Comparison of ENCODE assay signal across 13 cellular contexts in genomic region chr10:71971769-71972555, GRCh38. TPM values are rescaled to one million over a fixed set of nuclear protein-coding genes. Genes with fewer than 3 reads are reported as not detected.
DNase-seq lines count a peak whose midpoint lies in the region; ATAC-seq and TF ChIP-seq lines count a peak whose summit lies in the region.
"Had no signal": no experiment of that assay in that cellular context is flagged by ENCODE, and none has a peak within 500 bp of the region (broad histone marks: within the 10 kb centered on the region; RNA-seq: fewer than 3 reads in every experiment).

No MANE protein-coding gene starts in this region.

- peaks cover 0 to 6% (median 0%) of the 10 kb centered on the region in 4 donors for H3K36me3 ChIP-seq in sigmoid colon

- H3K4me3 ChIP-seq in GM12865 (ENCODE audit: low read depth, low read length) (no peak overlapping the region), sigmoid colon (no peak overlapping the region)
- H3K4me3 ChIP-seq: SJSA1 had no signal

- DNase-seq in GM12865 (ENCODE audit: low read depth) (peak; percentile 37), epithelial cell of prostate (ENCODE audit: low read depth, low spot score) (no peak), sigmoid colon (no peak), NCI-H1048 (lab: John Stamatoyannopoulos, UW) (no peak), NCI-H510A (lab: John Stamatoyannopoulos, UW) (no peak), dermis blood vessel endothelial cell (no peak)
- DNase-seq: NCI-H1105, NCI-H526, small intestine had no signal

- peaks cover 0 to 98% (median 95%) of the 10 kb centered on the region in 4 donors for H3K4me1 ChIP-seq in sigmoid colon

- no peak for TF ChIP-seq EP300 in sigmoid colon (IDR thresholded peaks at IDR 0.05)

- H3K9me3 ChIP-seq in sigmoid colon: no peaks in the 10 kb centered on the region
- H3K9me3 ChIP-seq: SJSA1 had no signal

- no peak for TF ChIP-seq CTCF in GM12865 (IDR thresholded peaks at IDR 0.05; ENCODE audit: insufficient read depth, low read depth, low read length, missing control alignments)
- TF ChIP-seq CTCF in sigmoid colon (IDR thresholded peaks at IDR 0.05): no peak

- peak; percentile 39 for ATAC-seq in HG02981 (IDR thresholded peaks at IDR 0.05; ENCODE audit: unreplicated experiment)
- ATAC-seq in GM21381 (IDR thresholded peaks at IDR 0.05; ENCODE audit: unreplicated experiment): no peak

- WGBS in sigmoid colon, 2 donors: 88 to 91% methylated on average over 21 of the region's 21 CpGs

- TF ChIP-seq POLR2A in sigmoid colon (IDR thresholded peaks at IDR 0.05): no peak

- H3K27me3 ChIP-seq in sigmoid colon: no peaks in the 10 kb centered on the region
- H3K27me3 ChIP-seq: SJSA1 had no signal

- intact Hi-C loops in sigmoid colon (cut with DNase I): no loop called here

- H3K27ac ChIP-seq in epithelial cell of prostate (peak overlapping the region; percentile 39), sigmoid colon (peak overlapping the region in 3 of 4 donors; percentile 29 to 92 (median 66))
- H3K27ac ChIP-seq: SJSA1 had no signal

RNA-seq across cellular contexts. Expression of gene CHST3, which starts 7.8 kb away (rescaled TPM):
- total RNA-seq in sigmoid colon (10 to 100 TPM; 12.8 to 25.5 (median 16.5) TPM), dermis blood vessel endothelial cell (7.0 TPM in 2 replicates)
- polyA plus RNA-seq in sigmoid colon: 1 to 10 TPM in 1 of 3 donors, under 1 TPM in 2; 0.23 to 3.6 (median 0.60) TPM
- total RNA-seq: B cell had no signal
